ENCODE assay signal across 17 cellular contexts in genomic region chr17:50934672-50935200, GRCh38.
DNase-seq lines count a peak whose midpoint lies in the region; ATAC-seq and TF ChIP-seq lines count a peak whose summit lies in the region.
"Had no signal": no experiment of that assay in that cellular context is flagged by ENCODE, and none has a peak within 500 bp of the region (broad histone marks: within the 10 kb centered on the region; RNA-seq: fewer than 3 reads in every experiment).

No MANE protein-coding gene starts in this region.

- H3K36me3 ChIP-seq in right atrium auricular region (no peaks in the 10 kb centered on the region), right lobe of liver (no peaks in the 10 kb centered on the region)

- no peaks in the 10 kb centered on the region for H3K36me3 Mint-ChIP-seq in naive thymus-derived CD8-positive, alpha-beta T cell
- H3K36me3 Mint-ChIP-seq: IgD-negative memory B cell had no signal

- no peaks in the 10 kb centered on the region for H3K9me3 ChIP-seq in right atrium auricular region
- no peaks in the 10 kb centered on the region for H3K9me3 ChIP-seq in right lobe of liver

- H3K4me1 ChIP-seq in right atrium auricular region, result peaks cover 0 to 44% of the 10 kb centered on the region in 2 donors
- peaks cover 0 to 46% (median 13%) of the 10 kb centered on the region in 4 donors for H3K4me1 ChIP-seq in right lobe of liver

- H3K27ac ChIP-seq in right atrium auricular region (peak overlapping the region; percentile 49 to 54), right lobe of liver (peak overlapping the region in 2 of 3 donors; percentile 66 to 82)
- H3K27ac ChIP-seq: SK-N-MC had no signal

- peak overlapping the region in 3 of 10 donors; percentile 11 to 87 (median 55) for H3K27ac Mint-ChIP-seq in naive thymus-derived CD8-positive, alpha-beta T cell
- H3K27ac Mint-ChIP-seq: activated CD4-positive, alpha-beta T cell treated with anti-CD3 and anti-CD28 coated beads, Interleukin-2, amount 10 ng/mL, durations not matched to agents 24 days and 14 days; IgD-negative memory B cell had no signal

- H3K4me3 ChIP-seq in right atrium auricular region, result no peak overlapping the region
- no peak overlapping the region for H3K4me3 ChIP-seq in right lobe of liver
- H3K4me3 ChIP-seq: GM23248, SK-N-MC had no signal

- no peak for ATAC-seq in right lobe of liver
- no peak for ATAC-seq in HG03469 (IDR thresholded peaks at IDR 0.05; ENCODE audit: unreplicated experiment)
- no peak for ATAC-seq in GM19023 (IDR thresholded peaks at IDR 0.05; ENCODE audit: unreplicated experiment)
- ATAC-seq in naive thymus-derived CD8-positive, alpha-beta T cell, result no peak
- ATAC-seq: stimulated activated naive CD8-positive, alpha-beta T cell treated with anti-CD3 and anti-CD28 coated beads, Interleukin-15, amount 100 ng/mL, for 72 hours had no signal

- TF ChIP-seq CTCF in right atrium auricular region (IDR thresholded peaks at IDR 0.05) (no peak), right lobe of liver (IDR thresholded peaks at IDR 0.05) (no peak)

- H3K27me3 Mint-ChIP-seq in naive thymus-derived CD8-positive, alpha-beta T cell, result peaks cover 0 to 1% (median 0%) of the 10 kb centered on the region in 5 donors
- H3K27me3 Mint-ChIP-seq: stimulated activated naive CD8-positive, alpha-beta T cell treated with anti-CD3 and anti-CD28 coated beads, Interleukin-15, amount 100 ng/mL, for 72 hours had no signal

- H3K4me1 Mint-ChIP-seq in naive thymus-derived CD8-positive, alpha-beta T cell, result peaks cover 25 to 36% (median 30%) of the 10 kb centered on the region in 4 donors

- no peak overlapping the region for H3K4me3 Mint-ChIP-seq in naive thymus-derived CD8-positive, alpha-beta T cell
- H3K4me3 Mint-ChIP-seq: activated CD4-positive, alpha-beta T cell treated with anti-CD3 and anti-CD28 coated beads, Interleukin-2, amount 10 ng/mL, durations not matched to agents 24 days and 14 days; IgD-negative memory B cell; stimulated activated naive CD8-positive, alpha-beta T cell treated with anti-CD3 and anti-CD28 coated beads, Interleukin-15, amount 100 ng/mL, for 72 hours had no signal

- POLR2A ChIA-PET in naive thymus-derived CD8-positive, alpha-beta T cell (lab: Charles Lee), result interaction anchor here (0.7 to 4.7 kb wide), 5 partner anchors 14 to 73 kb away, joined by 3 to 49 read pairs (median 6); partner anchors contain the start of gene TOB1

- WGBS in right lobe of liver (ENCODE audit: insufficient coverage, low coverage, low lambda C conversion rate, missing lambda C conversion rate), result 74% methylated on average over 4 of the region's 15 CpGs

- intact Hi-C loops in cardiac septum (cut with DNase I) (no loop called here), right lobe of liver (cut with DNase I) (no loop called here)

- DNase-seq in right atrium auricular region (ENCODE audit: low spot score) (no peak), cardiac septum (ENCODE audit: low spot score) (no peak), UCSD-AML1 (lab: John Stamatoyannopoulos, UW; ENCODE audit: unreplicated experiment) (peak; percentile 44), right lobe of liver (no peak), germinal center (ENCODE audit: low spot score) (no peak)
- no peak for DNase-seq in naive thymus-derived CD8-positive, alpha-beta T cell
- DNase-seq: activated CD4-positive, alpha-beta T cell treated with anti-CD3 and anti-CD28 coated beads, Interleukin-2, amount 10 ng/mL, durations not matched to agents 24 days and 14 days; activated gamma-delta T cell; foreskin fibroblast; GM23248; NCI-H2227 treated with DMSO at 0.1 percent for 48 hours; stimulated activated CD4-positive, alpha-beta T cell treated with anti-CD3 and anti-CD28 coated beads, Interleukin-4, amount 100 ng/mL, for 1 hour; stimulated activated naive CD8-positive, alpha-beta T cell treated with anti-CD3 and anti-CD28 coated beads, Interleukin-15, amount 100 ng/mL, for 72 hours had no signal

- TF ChIP-seq POLR2A in right lobe of liver (IDR thresholded peaks at IDR 0.05), result no peak

- no peaks in the 10 kb centered on the region for H3K9me3 Mint-ChIP-seq in naive thymus-derived CD8-positive, alpha-beta T cell
- H3K9me3 Mint-ChIP-seq: activated CD4-positive, alpha-beta T cell treated with anti-CD3 and anti-CD28 coated beads, Interleukin-2, amount 10 ng/mL, durations not matched to agents 24 days and 14 days; IgD-negative memory B cell; stimulated activated naive CD8-positive, alpha-beta T cell treated with anti-CD3 and anti-CD28 coated beads, Interleukin-15, amount 100 ng/mL, for 72 hours had no signal

- no peaks in the 10 kb centered on the region for H3K27me3 ChIP-seq in right atrium auricular region
- no peaks in the 10 kb centered on the region for H3K27me3 ChIP-seq in right lobe of liver
